14 cellular contexts compared by ENCODE assay signal in the genomic region with DNA sequence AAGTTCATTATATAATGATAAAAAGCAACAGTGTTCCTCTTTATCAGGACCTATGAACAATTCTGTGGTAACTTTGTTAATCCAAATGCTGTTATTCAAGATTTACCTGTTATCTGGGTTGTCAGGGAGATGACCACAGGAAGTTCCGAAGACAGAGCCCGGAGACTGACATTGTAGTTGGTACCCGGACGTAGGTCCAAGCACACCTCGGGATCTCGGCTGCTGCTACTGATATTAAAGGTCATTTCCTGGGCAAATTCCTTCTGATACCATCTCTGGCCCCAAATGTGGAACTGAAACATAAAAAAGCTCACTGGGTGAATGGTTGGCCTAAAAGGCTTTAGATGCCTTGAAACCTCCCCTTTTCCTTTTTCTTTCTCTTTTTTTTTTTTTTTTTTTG.
A peak's percentile ranks its signal among the peaks of the same experiment; 100 is the strongest.
DNase-seq lines count a peak whose midpoint lies in the region; ATAC-seq and TF ChIP-seq lines count a peak whose summit lies in the region.
"Had no signal": no experiment of that assay in that cellular context is flagged by ENCODE, and none has a peak within 500 bp of the region (broad histone marks: within the 10 kb centered on the region; RNA-seq: fewer than 3 reads in every experiment).

No MANE protein-coding gene starts in this region.

- H3K9me3 ChIP-seq in psoas muscle (peaks cover 3% of the 10 kb centered on the region), suprapubic skin (no peaks in the 10 kb centered on the region), sigmoid colon (no peaks in the 10 kb centered on the region)
- H3K9me3 ChIP-seq: transverse colon had no signal

- intact Hi-C loops in psoas muscle (cut with DNase I) (loop anchor here in 1 of 2 donors (5.0 kb wide), 1 partner anchor 251 kb away; no protein-coding TSS in a partner anchor), sigmoid colon (cut with DNase I) (loop anchor here (10.0 kb wide), 3 partner anchors 254 to 594 kb away; a partner anchor contains a TSS)

- TF ChIP-seq EP300 in suprapubic skin (IDR thresholded peaks at IDR 0.05) (no peak), sigmoid colon (IDR thresholded peaks at IDR 0.05) (no peak)

- H3K27ac ChIP-seq in psoas muscle (peak overlapping the region; percentile 38), suprapubic skin (no peak overlapping the region), sigmoid colon (peak overlapping the region in 1 of 4 donors; percentile 11)
- H3K27ac ChIP-seq: parathyroid adenoma, transverse colon had no signal

- H3K4me1 ChIP-seq in psoas muscle, result peaks cover 17% of the 10 kb centered on the region
- H3K4me1 ChIP-seq in suprapubic skin, result peaks cover 8% of the 10 kb centered on the region
- H3K4me1 ChIP-seq in sigmoid colon, result peaks cover 0 to 24% (median 20%) of the 10 kb centered on the region in 4 donors
- H3K4me1 ChIP-seq: parathyroid adenoma had no signal

- H3K36me3 ChIP-seq in psoas muscle (ENCODE audit: insufficient read depth in 1 of 2, low read depth in 1 of 2), result no peaks in the 10 kb centered on the region
- no peaks in the 10 kb centered on the region for H3K36me3 ChIP-seq in suprapubic skin
- H3K36me3 ChIP-seq in sigmoid colon, result no peaks in the 10 kb centered on the region
- H3K36me3 ChIP-seq: transverse colon had no signal

- ATAC-seq in GM18909 (IDR thresholded peaks at IDR 0.05; ENCODE audit: poor library complexity, unreplicated experiment), result peak; percentile 69
- ATAC-seq in HG02870 (IDR thresholded peaks at IDR 0.05; ENCODE audit: unreplicated experiment), result peak; percentile 34
- ATAC-seq in psoas muscle, result no peak
- ATAC-seq: activated T-cell treated with anti-CD3 and anti-CD28 coated beads, Interleukin-2, amount 50 U/mL, for 4 hours; left ventricle myocardium superior; T-helper 17 cell had no signal

- WGBS in psoas muscle, 3 donors, result 69 to 86% (median 86%) methylated on average over 6 of the region's 6 CpGs
- 91% methylated on average over 6 of the region's 6 CpGs for WGBS in suprapubic skin
- WGBS in sigmoid colon, 2 donors, result 72 to 86% methylated on average over 6 of the region's 6 CpGs

- TF ChIP-seq POLR2A in suprapubic skin (IDR thresholded peaks at IDR 0.05) (no peak), sigmoid colon (IDR thresholded peaks at IDR 0.05) (no peak)

- H3K4me3 ChIP-seq in psoas muscle, result no peak overlapping the region
- H3K4me3 ChIP-seq in suprapubic skin, result no peak overlapping the region
- H3K4me3 ChIP-seq in sigmoid colon, result no peak overlapping the region
- H3K4me3 ChIP-seq: transverse colon had no signal

- DNase-seq in MV-4-11 (lab: John Stamatoyannopoulos, UW) (peak; percentile 91), psoas muscle (no peak), iPS-NIHi7 (ENCODE audit: extremely low spot score) (no peak), suprapubic skin (ENCODE audit: low spot score in 2 of 2) (no peak), sigmoid colon (no peak), GM03348 (ENCODE audit: low spot score) (no peak)
- DNase-seq: activated T-cell treated with anti-CD3 and anti-CD28 coated beads, Interleukin-2, amount 50 U/mL, for 4 hours; NCI-H774; T-helper 17 cell; transverse colon had no signal

- H3K27me3 ChIP-seq in psoas muscle (ENCODE audit: insufficient read depth in 3 of 3, low read length in 2 of 3), result no peaks in the 10 kb centered on the region
- no peaks in the 10 kb centered on the region for H3K27me3 ChIP-seq in suprapubic skin
- H3K27me3 ChIP-seq in sigmoid colon, result no peaks in the 10 kb centered on the region
- H3K27me3 ChIP-seq: transverse colon had no signal

- TF ChIP-seq CTCF in psoas muscle (IDR thresholded peaks at IDR 0.05), result no peak
- no peak for TF ChIP-seq CTCF in suprapubic skin (IDR thresholded peaks at IDR 0.05)
- no peak for TF ChIP-seq CTCF in sigmoid colon (IDR thresholded peaks at IDR 0.05)

Comparison
In these comparisons a context has a peak if more than half of its experiments do, and no peak if none do; other contexts are left out.
1. ATAC-seq: peak in GM18909 (single experiment) and HG02870 (single experiment); none in psoas muscle (0 of 4).